In the genomic region with DNA sequence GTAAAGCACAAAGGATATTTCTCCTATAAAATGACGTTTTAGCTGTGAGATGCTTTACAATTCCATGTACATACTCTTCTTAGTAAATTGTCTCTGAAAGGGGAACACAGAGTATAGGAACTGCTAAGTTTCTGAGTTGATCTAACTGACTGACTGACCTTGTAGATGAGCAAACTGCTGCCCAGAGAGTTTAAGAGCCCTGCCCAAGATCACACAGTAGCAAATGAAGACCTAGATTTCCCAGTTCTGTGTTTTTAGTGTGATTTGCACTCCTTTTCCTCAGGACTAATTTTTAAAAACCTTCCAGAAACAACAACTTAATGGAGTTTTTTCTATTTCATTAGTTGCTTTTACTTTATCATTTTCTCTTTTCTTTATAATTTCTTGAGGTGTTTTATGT, we compare ENCODE assay signal across 9 cellular contexts.
"Had no signal": no experiment of that assay in that cellular context is flagged by ENCODE, and none has a peak within 500 bp of the region (broad histone marks: within the 10 kb centered on the region; RNA-seq: fewer than 3 reads in every experiment).

No MANE protein-coding gene starts in this region.

- ATAC-seq: HCT116, HepG2 had no signal

- H3K4me1 ChIP-seq: HAP-1 had no signal

- H3K27ac ChIP-seq: HL-60 had no signal

- H3K4me3 Mint-ChIP-seq: HFFc6, IgD-negative memory B cell had no signal

- H3K27ac Mint-ChIP-seq: HFFc6 had no signal

- FAIRE-seq: HepG2 had no signal

- H3K4me1 Mint-ChIP-seq: IgD-negative memory B cell had no signal

- H3K36me3 ChIP-seq: HAP-1 had no signal

- H3K36me3 Mint-ChIP-seq: IgD-negative memory B cell had no signal

- H3K9me3 Mint-ChIP-seq: HFFc6, IgD-negative memory B cell had no signal

- H3K4me3 ChIP-seq: HAP-1 had no signal

- H3K9me3 ChIP-seq: HAP-1 had no signal

- H3K27me3 Mint-ChIP-seq: IgD-negative memory B cell had no signal

- DNase-seq: GOT3, H7, HFFc6, KG1 had no signal
